Comparison of ENCODE assay signal across 1 cellular context in the genomic region with DNA sequence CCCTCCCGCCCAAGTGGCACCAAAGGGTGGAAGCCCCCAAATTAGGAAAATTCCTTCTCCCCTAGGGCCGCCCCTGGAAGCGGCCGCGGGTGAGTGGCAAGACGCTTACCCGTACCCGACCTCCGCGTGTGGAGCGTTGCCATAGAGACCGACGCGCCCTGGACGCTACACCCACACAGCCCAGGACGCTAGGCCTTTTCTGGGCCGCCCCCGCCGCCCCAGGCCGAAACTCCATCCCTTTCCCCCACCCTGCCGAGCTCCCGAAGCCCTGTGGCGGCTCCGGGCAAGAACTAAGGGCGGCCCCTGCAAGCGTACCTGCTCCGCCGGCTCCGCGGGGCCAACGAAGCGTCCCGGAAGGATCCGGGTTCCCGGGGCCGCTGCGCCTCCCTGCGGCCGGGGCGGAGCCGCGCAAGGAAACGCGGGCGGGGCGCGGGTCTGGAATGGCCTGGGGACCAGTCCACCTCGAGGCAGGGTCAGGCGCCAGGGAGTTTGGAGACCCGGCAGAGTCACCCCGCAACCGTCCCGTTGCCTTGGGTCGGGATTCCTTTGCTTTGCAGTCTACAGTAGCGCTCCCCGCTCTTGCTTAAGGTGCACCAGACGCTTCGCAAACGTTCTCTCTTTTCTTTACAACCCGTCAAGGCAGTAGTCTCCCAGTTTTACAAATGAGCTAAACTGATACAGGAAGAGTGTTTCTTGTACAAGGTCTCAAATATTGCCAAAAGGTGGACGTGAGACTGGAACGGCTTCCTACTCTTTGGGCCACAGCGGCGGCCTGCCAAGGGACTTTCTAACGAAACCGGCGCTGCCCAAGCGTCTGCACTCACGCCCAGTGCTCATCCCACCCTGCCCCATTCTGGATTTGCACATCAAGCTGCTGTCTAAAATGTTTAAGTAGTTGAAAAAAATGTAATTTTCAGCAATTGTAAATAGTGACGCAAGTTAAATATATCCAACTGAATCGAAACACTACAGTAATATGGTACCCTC.
TF ChIP-seq lines count a peak whose summit lies in the region.

A gene with protein sequence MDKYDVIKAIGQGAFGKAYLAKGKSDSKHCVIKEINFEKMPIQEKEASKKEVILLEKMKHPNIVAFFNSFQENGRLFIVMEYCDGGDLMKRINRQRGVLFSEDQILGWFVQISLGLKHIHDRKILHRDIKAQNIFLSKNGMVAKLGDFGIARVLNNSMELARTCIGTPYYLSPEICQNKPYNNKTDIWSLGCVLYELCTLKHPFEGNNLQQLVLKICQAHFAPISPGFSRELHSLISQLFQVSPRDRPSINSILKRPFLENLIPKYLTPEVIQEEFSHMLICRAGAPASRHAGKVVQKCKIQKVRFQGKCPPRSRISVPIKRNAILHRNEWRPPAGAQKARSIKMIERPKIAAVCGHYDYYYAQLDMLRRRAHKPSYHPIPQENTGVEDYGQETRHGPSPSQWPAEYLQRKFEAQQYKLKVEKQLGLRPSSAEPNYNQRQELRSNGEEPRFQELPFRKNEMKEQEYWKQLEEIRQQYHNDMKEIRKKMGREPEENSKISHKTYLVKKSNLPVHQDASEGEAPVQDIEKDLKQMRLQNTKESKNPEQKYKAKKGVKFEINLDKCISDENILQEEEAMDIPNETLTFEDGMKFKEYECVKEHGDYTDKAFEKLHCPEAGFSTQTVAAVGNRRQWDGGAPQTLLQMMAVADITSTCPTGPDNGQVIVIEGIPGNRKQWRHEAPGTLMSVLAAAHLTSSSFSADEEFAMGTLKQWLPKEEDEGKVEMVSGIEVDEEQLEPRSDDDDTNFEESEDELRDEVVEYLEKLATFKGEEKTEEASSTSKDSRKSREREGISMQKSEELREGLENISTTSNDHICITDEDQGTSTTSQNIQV (minus strand): TSS at position 360 of the 987 bp plus-strand sequence. CDS start 1,591 bp downstream, outside the sequence.

TF ChIP-seq in K562, 482 proteins besides CTCF, POLR2A, EP300 and RAD21 (continued from another document):
- TF ChIP-seq, protein P1, sequence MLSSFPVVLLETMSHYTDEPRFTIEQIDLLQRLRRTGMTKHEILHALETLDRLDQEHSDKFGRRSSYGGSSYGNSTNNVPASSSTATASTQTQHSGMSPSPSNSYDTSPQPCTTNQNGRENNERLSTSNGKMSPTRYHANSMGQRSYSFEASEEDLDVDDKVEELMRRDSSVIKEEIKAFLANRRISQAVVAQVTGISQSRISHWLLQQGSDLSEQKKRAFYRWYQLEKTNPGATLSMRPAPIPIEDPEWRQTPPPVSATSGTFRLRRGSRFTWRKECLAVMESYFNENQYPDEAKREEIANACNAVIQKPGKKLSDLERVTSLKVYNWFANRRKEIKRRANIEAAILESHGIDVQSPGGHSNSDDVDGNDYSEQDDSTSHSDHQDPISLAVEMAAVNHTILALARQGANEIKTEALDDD (IDR thresholded peaks at IDR 0.05): no peak
- TF ChIP-seq TFE3 (CRISPR knock-in tag; IDR thresholded peaks at IDR 0.05) (no peak), KAT8 (IDR thresholded peaks at IDR 0.05; ENCODE audit: low read depth) (no peak)
